In genomic region chr3:48186993-48187578, GRCh38 we compare ENCODE assay signal across 8 cellular contexts. TPM values are rescaled to one million over a fixed set of nuclear protein-coding genes. Genes with fewer than 3 reads are reported as not detected.
DNase-seq lines count a peak whose midpoint lies in the region; ATAC-seq, FAIRE-seq and TF ChIP-seq lines count a peak whose summit lies in the region.

No MANE protein-coding gene starts in this region.

- no peak overlapping the region for H3K23ac ChIP-seq in H1 (ENCODE audit: insufficient read length)

- no peak overlapping the region for H2BK15ac ChIP-seq in H1 (ENCODE audit: low read length)

- H3K14ac ChIP-seq in H1 (ENCODE audit: insufficient read length), result no peak overlapping the region

- TF ChIP-seq CTCF in CD8-positive, alpha-beta T cell (IDR thresholded peaks at IDR 0.05), result no peak
- TF ChIP-seq CTCF in MM.1S (IDR thresholded peaks at IDR 0.05; ENCODE audit: low read length) (no peak), H1 (IDR thresholded peaks at IDR 0.05; ENCODE audit: control extremely low read depth in 1 of 3, insufficient read depth in 1 of 3, low read depth in 1 of 3, low read length in 3 of 3) (no peak), neural progenitor cell (IDR thresholded peaks at IDR 0.05) (no peak)

- intact Hi-C loops in CD8-positive, alpha-beta T cell (cut with DNase I, micrococcal nuclease), result loop anchor here in 1 of 2 experiments (5.0 kb wide), 2 partner anchors 255 to 1285 kb away; partner anchors contain the start of genes CCDC51, DAG1 and TMA7

- H3K23me2 ChIP-seq in H1 (ENCODE audit: low read depth, low read length), result peaks cover 6% of the 10 kb centered on the region; the same call in 1 of the 2 replicates

- no peak for DNase-seq in CD8-positive, alpha-beta T cell
- no peak for DNase-seq in MM.1S
- DNase-seq in H1 (ENCODE audit: low read depth in 1 of 2, low spot score in 2 of 2), result no peak
- DNase-seq in neural progenitor cell (ENCODE audit: low spot score), result peak; percentile 38
- DNase-seq in left lobe of liver (ENCODE audit: low spot score), result no peak

- POLR2A ChIA-PET in CD8-positive, alpha-beta T cell (lab: Charles Lee), result no interaction called here
- POLR2A ChIA-PET in H1 (lab: Charles Lee; ENCODE audit: partially characterized antibody), result interaction anchor here (1.0 to 5.1 kb wide), 17 partner anchors 8 to 362 kb away, joined by 3 to 82 read pairs (median 5); partner anchors contain the start of genes CCDC51 and ZNF589

- WGBS in H1 (ENCODE audit: extremely low coverage in 1 of 2, insufficient coverage in 1 of 2, insufficient read length in 1 of 2, insufficient replicate concordance in 2 of 2, low coverage in 1 of 2, low lambda C conversion rate in 2 of 2, missing lambda C conversion rate in 1 of 2), 2 experiments, result 7% methylated on average over 14 of the region's 14 CpGs; no CpG with 5 or more reads in 1 of the 2 experiments

- no peak overlapping the region for H2BK12ac ChIP-seq in H1 (ENCODE audit: low read depth, low read length)

- no peak overlapping the region for H3K4ac ChIP-seq in H1 (replicated peaks; ENCODE audit: insufficient read length, low read depth, low read length)

- no peak overlapping the region for H2AK5ac ChIP-seq in H1 (ENCODE audit: low read depth, low read length)

- H3K27me3 Mint-ChIP-seq in CD8-positive, alpha-beta T cell (ENCODE audit: low read depth), result peaks cover 21% of the 10 kb centered on the region
- peaks cover 4% of the 10 kb centered on the region for H3K27me3 Mint-ChIP-seq in neural progenitor cell (ENCODE audit: insufficient read depth, low read depth)

- H2BK120ac ChIP-seq in H1 (replicated peaks; ENCODE audit: low read depth, low read length), result no peak overlapping the region

- 0 out of 2 replicates have a peak, but pooled peaks cover 4% of the 10 kb centered on the region for H3K79me1 ChIP-seq in H1 (ENCODE audit: low read depth, low read length)

- no peak for TF ChIP-seq EP300 in H1 (IDR thresholded peaks at IDR 0.05; ENCODE audit: borderline replicate concordance in 1 of 2, low read depth in 2 of 2, low read length in 2 of 2)

- peak overlapping the region; percentile 88 for H3K9ac ChIP-seq in MM.1S (ENCODE audit: low read length)
- H3K9ac ChIP-seq in H1 (replicated peaks in 1 of 4; ENCODE audit: extremely low read depth in 1 of 4, low read depth in 3 of 4, low read length in 3 of 4), result peak overlapping the region; percentile 91 to 96 (median 92)
- peak overlapping the region; percentile 86 for H3K9ac ChIP-seq in neural progenitor cell

- H2AFZ ChIP-seq in MM.1S (ENCODE audit: low read length), result peak overlapping the region; percentile 63
- H2AFZ ChIP-seq in H1 (ENCODE audit: low read length), result no peak overlapping the region
- peak overlapping the region; percentile 73 for H2AFZ ChIP-seq in neural progenitor cell (replicated peaks)

- H3K9me3 Mint-ChIP-seq in CD8-positive, alpha-beta T cell, result no peaks in the 10 kb centered on the region
- H3K9me3 Mint-ChIP-seq in neural progenitor cell, result no peaks in the 10 kb centered on the region

- no peak for ATAC-seq in CD8-positive, alpha-beta T cell
- ATAC-seq in HG02610 (IDR thresholded peaks at IDR 0.05; ENCODE audit: unreplicated experiment) (no peak), left lobe of liver (no peak), HG03025 (IDR thresholded peaks at IDR 0.05; ENCODE audit: low FRiP score, unreplicated experiment) (no peak), HG02938 (IDR thresholded peaks at IDR 0.05; ENCODE audit: unreplicated experiment) (no peak)

- H2BK20ac ChIP-seq in H1 (ENCODE audit: low read length), result no peak overlapping the region

- CTCF ChIA-PET in CD8-positive, alpha-beta T cell (lab: Charles Lee), result no interaction called here
- CTCF ChIA-PET in H1 (lab: Charles Lee; ENCODE audit: partially characterized antibody), result interaction anchor here (2.5 kb wide), 1 partner anchor 30 kb away, joined by 8 read pairs; no protein-coding TSS in a partner anchor

- H3F3A ChIP-seq in MM.1S (ENCODE audit: insufficient read depth, low read length), result no peaks in the 10 kb centered on the region
- peaks cover 26% of the 10 kb centered on the region for H3F3A ChIP-seq in neural progenitor cell (ENCODE audit: low read depth)

- no peak overlapping the region for H4K5ac ChIP-seq in H1 (ENCODE audit: insufficient read length, low read depth, low read length)

- peak overlapping the region; percentile 83 for H3K4me2 ChIP-seq in MM.1S (ENCODE audit: low read depth, low read length)
- H3K4me2 ChIP-seq in H1 (ENCODE audit: insufficient read depth in 1 of 2, low read depth in 2 of 2, low read length in 2 of 2), result peak overlapping the region; percentile 85 to 97
- H3K4me2 ChIP-seq in neural progenitor cell, result peak overlapping the region; percentile 81

- peaks cover 2% of the 10 kb centered on the region for H3K36me3 Mint-ChIP-seq in CD8-positive, alpha-beta T cell
- peaks cover 19% of the 10 kb centered on the region for H3K36me3 Mint-ChIP-seq in neural progenitor cell

- H3K4me1 ChIP-seq in CD8-positive, alpha-beta T cell (ENCODE audit: insufficient read depth, low read length), result peaks cover 12% of the 10 kb centered on the region
- peaks cover 8% of the 10 kb centered on the region for H3K4me1 ChIP-seq in MM.1S (ENCODE audit: low read length)
- H3K4me1 ChIP-seq in H1 (replicated peaks in 1 of 4; ENCODE audit: control insufficient read depth in 3 of 4, insufficient read depth in 4 of 4, low read length in 3 of 4), result peaks cover 0 to 12% (median 8%) of the 10 kb centered on the region in 4 experiments; a peak in 5 of 7 replicates
- H3K4me1 ChIP-seq in neural progenitor cell, result peaks cover 21% of the 10 kb centered on the region

- no peak for TF ChIP-seq RAD21 in H1 (IDR thresholded peaks at IDR 0.05 in 1 of 2, conservative IDR thresholded peaks at IDR 0.05 in 1 of 2; ENCODE audit: low read depth in 2 of 2, low read length in 2 of 2)

- H3K4me3 Mint-ChIP-seq in CD8-positive, alpha-beta T cell, result peak overlapping the region; percentile 77
- H3K4me3 Mint-ChIP-seq in neural progenitor cell, result peak overlapping the region; percentile 94

- no peak overlapping the region for H3K56ac ChIP-seq in H1 (replicated peaks; ENCODE audit: insufficient read length, low read depth, low read length)

- no peak overlapping the region for H3K27ac ChIP-seq in CD8-positive, alpha-beta T cell (ENCODE audit: low read depth, low read length)
- peak overlapping the region; percentile 41; the same call in 1 of the 2 replicates for H3K27ac ChIP-seq in MM.1S (ENCODE audit: low read length)
- peak overlapping the region; percentile 74; the same call in 1 of the 2 replicates for H3K27ac ChIP-seq in H1 (ENCODE audit: low read depth, low read length)
- H3K27ac ChIP-seq in neural progenitor cell, result no peak overlapping the region

- no peaks in the 10 kb centered on the region; the same call in 1 of the 2 replicates for H4K20me1 ChIP-seq in MM.1S (ENCODE audit: insufficient read depth, low read length)
- H4K20me1 ChIP-seq in H1 (replicated peaks in 1 of 2; ENCODE audit: control insufficient read depth in 1 of 2, insufficient read depth in 2 of 2, low read length in 2 of 2), result peaks cover 3 to 7% of the 10 kb centered on the region in 2 experiments
- H4K20me1 ChIP-seq in neural progenitor cell (ENCODE audit: low read depth), result peaks cover 16% of the 10 kb centered on the region

- FAIRE-seq in H1 (lab: Jason Lieb, UNC), result no peak

- H4K8ac ChIP-seq in H1 (ENCODE audit: extremely low read depth, insufficient read depth, low read length), result peak overlapping the region; percentile 97

- H3K4me3 ChIP-seq in CD8-positive, alpha-beta T cell (ENCODE audit: low read depth, low read length), result peak overlapping the region; percentile 73
- H3K4me3 ChIP-seq in MM.1S (ENCODE audit: low read length) (peak overlapping the region; percentile 94), H1 (ENCODE audit: extremely low read depth in 1 of 4, insufficient read depth in 2 of 4, low read depth in 3 of 4, low read length in 4 of 4) (peak overlapping the region; percentile 65 to 98 (median 87)), neural progenitor cell (peak overlapping the region; percentile 79)

- H2BK5ac ChIP-seq in H1 (ENCODE audit: low read depth, low read length), result no peak overlapping the region

- no peaks in the 10 kb centered on the region for H3K9me2 ChIP-seq in MM.1S (replicated peaks; ENCODE audit: insufficient read depth, low read length)

- no peak overlapping the region for H4K91ac ChIP-seq in H1 (replicated peaks; ENCODE audit: insufficient read length, low read length)

- peaks cover 14% of the 10 kb centered on the region for H3K4me1 Mint-ChIP-seq in CD8-positive, alpha-beta T cell (ENCODE audit: low read depth)
- H3K4me1 Mint-ChIP-seq in neural progenitor cell, result peaks cover 41% of the 10 kb centered on the region

- no peak overlapping the region for H3K27ac Mint-ChIP-seq in CD8-positive, alpha-beta T cell
- H3K27ac Mint-ChIP-seq in neural progenitor cell, result peak overlapping the region; percentile 93

- H3K27me3 ChIP-seq in CD8-positive, alpha-beta T cell (ENCODE audit: insufficient read depth, low read length), result peaks cover 4% of the 10 kb centered on the region
- H3K27me3 ChIP-seq in MM.1S (replicated peaks; ENCODE audit: insufficient read depth, low read length) (no peaks in the 10 kb centered on the region), H1 (replicated peaks in 1 of 4; ENCODE audit: control insufficient read depth in 3 of 4, extremely low read depth in 1 of 4, insufficient read depth in 3 of 4, low read length in 3 of 4) (no peaks in the 10 kb centered on the region), neural progenitor cell (no peaks in the 10 kb centered on the region)

- peaks cover 57% of the 10 kb centered on the region for H3K79me2 ChIP-seq in MM.1S (ENCODE audit: low read length)
- peaks cover 12 to 51% of the 10 kb centered on the region in 2 experiments for H3K79me2 ChIP-seq in H1 (ENCODE audit: control insufficient read depth in 1 of 2, insufficient read depth in 2 of 2, low read length in 2 of 2)
- peaks cover 61% of the 10 kb centered on the region for H3K79me2 ChIP-seq in neural progenitor cell (ENCODE audit: low read depth)

- TF ChIP-seq POLR2A in H1 (IDR thresholded peaks at IDR 0.05; ENCODE audit: control extremely low read depth in 1 of 2, low read depth in 2 of 2, low read length in 2 of 2), result peak in 1 of 2 experiments; percentile 36; a peak in 1 of 3 replicates

- H3K36me3 ChIP-seq in CD8-positive, alpha-beta T cell (ENCODE audit: insufficient read depth, low read length), result no peaks in the 10 kb centered on the region
- H3K36me3 ChIP-seq in MM.1S (replicated peaks; ENCODE audit: insufficient read depth, low read length), result peaks cover 14% of the 10 kb centered on the region
- H3K36me3 ChIP-seq in H1 (ENCODE audit: control insufficient read depth in 2 of 4, insufficient read depth in 4 of 4, low read length in 3 of 4), result peaks cover 19 to 47% (median 35%) of the 10 kb centered on the region in 4 experiments
- H3K36me3 ChIP-seq in neural progenitor cell, result peaks cover 11% of the 10 kb centered on the region

- H3K18ac ChIP-seq in H1 (ENCODE audit: extremely low read depth, low read length), result peak overlapping the region; percentile 25; the same call in 1 of the 2 replicates

- no peaks in the 10 kb centered on the region for H3K9me3 ChIP-seq in CD8-positive, alpha-beta T cell (ENCODE audit: low read length)
- H3K9me3 ChIP-seq in MM.1S (replicated peaks; ENCODE audit: insufficient read depth, low read length), result no peaks in the 10 kb centered on the region
- H3K9me3 ChIP-seq in H1 (ENCODE audit: insufficient read depth in 2 of 2, low read depth in 1 of 2, low read length in 1 of 2), result peaks cover 0 to 2% of the 10 kb centered on the region in 2 experiments; a peak in 1 of 4 replicates
- no peaks in the 10 kb centered on the region for H3K9me3 ChIP-seq in neural progenitor cell (ENCODE audit: low read depth)

RNA-seq across cellular contexts. Expression of gene CDC25A, which starts 1.1 kb away (rescaled TPM):
- under 1 TPM in 1 of 2 experiments, not detected in 1; 0.31 TPM for total RNA-seq in CD8-positive, alpha-beta T cell
- 62.1 and 65.0 TPM in 2 replicates for total RNA-seq in H1 (2021; fragmentation: NEBNext Ultra II Directional; extraction: Animal tissue kit (Norgen Biotek cat#: 25700))
- polyA plus RNA-seq in H1 (2011; rRNA removed), result 20.7 and 22.2 TPM in 2 replicates
- polyA plus RNA-seq in H1 (2011; cell fraction: cytosol; rRNA removed), result 24.8 TPM
- 24.2 TPM for polyA plus RNA-seq in H1 (2011; cell fraction: nucleus; rRNA removed)
- polyA plus RNA-seq in H1 (2012, experiment 1 of 2), result 42.7 to 47.8 TPM (median 46.8 TPM) in 4 replicates
- polyA plus RNA-seq in H1 (2012, experiment 2 of 2), result 34.1 TPM
- 32.1 TPM for polyA plus RNA-seq in H1 (2013, experiment 1 of 2)
- polyA plus RNA-seq in H1 (2013, experiment 2 of 2), result 32.0 TPM
- 52.1 and 67.6 TPM in 2 replicates for polyA minus RNA-seq in H1 (2011; rRNA and poly(A)+ RNA removed)
- 57.9 TPM for polyA minus RNA-seq in H1 (2011; cell fraction: cytosol; rRNA and poly(A)+ RNA removed)
- 39.8 TPM for polyA minus RNA-seq in H1 (2011; cell fraction: nucleus; rRNA and poly(A)+ RNA removed)
- 51.8 and 74.1 TPM in 2 replicates for total RNA-seq in neural progenitor cell (ENCODE audit: low replicate concordance)
- 0.58 TPM for total RNA-seq in left lobe of liver

RNA-seq across cellular contexts. Expression of gene CAMP, which starts 36.2 kb away (rescaled TPM):
- total RNA-seq in CD8-positive, alpha-beta T cell, result not detected
- total RNA-seq in H1 (2021; fragmentation: NEBNext Ultra II Directional; extraction: Animal tissue kit (Norgen Biotek cat#: 25700)), result not detected in 2 replicates
- not detected in 2 replicates for polyA plus RNA-seq in H1 (2011; rRNA removed)
- not detected for polyA plus RNA-seq in H1 (2011; cell fraction: cytosol; rRNA removed)
- not detected for polyA plus RNA-seq in H1 (2011; cell fraction: nucleus; rRNA removed)
- not detected in 4 replicates for polyA plus RNA-seq in H1 (2012, experiment 1 of 2)
- polyA plus RNA-seq in H1 (2012, experiment 2 of 2), result not detected
- not detected for polyA plus RNA-seq in H1 (2013, experiment 1 of 2)
- polyA plus RNA-seq in H1 (2013, experiment 2 of 2), result not detected
- polyA minus RNA-seq in H1 (2011; rRNA and poly(A)+ RNA removed), result not detected in 2 replicates
- not detected for polyA minus RNA-seq in H1 (2011; cell fraction: cytosol; rRNA and poly(A)+ RNA removed)
- not detected for polyA minus RNA-seq in H1 (2011; cell fraction: nucleus; rRNA and poly(A)+ RNA removed)
- total RNA-seq in neural progenitor cell (ENCODE audit: low replicate concordance), result not detected in 2 replicates
- total RNA-seq in left lobe of liver, result 0.40 TPM

RNA-seq across cellular contexts. Expression of gene ZNF589, which starts 53.8 kb away (rescaled TPM):
- total RNA-seq in CD8-positive, alpha-beta T cell, result 10 to 100 TPM; 18.9 to 20.9 TPM
- 106 and 113 TPM in 2 replicates for total RNA-seq in H1 (2021; fragmentation: NEBNext Ultra II Directional; extraction: Animal tissue kit (Norgen Biotek cat#: 25700))
- 64.7 and 65.6 TPM in 2 replicates for polyA plus RNA-seq in H1 (2011; rRNA removed)
- polyA plus RNA-seq in H1 (2011; cell fraction: cytosol; rRNA removed), result 94.8 TPM
- 119 TPM for polyA plus RNA-seq in H1 (2011; cell fraction: nucleus; rRNA removed)
- polyA plus RNA-seq in H1 (2012, experiment 1 of 2), result 90.1 to 112 TPM (median 101 TPM) in 4 replicates
- polyA plus RNA-seq in H1 (2012, experiment 2 of 2), result 14.1 TPM
- 87.3 TPM for polyA plus RNA-seq in H1 (2013, experiment 1 of 2)
- 81.4 TPM for polyA plus RNA-seq in H1 (2013, experiment 2 of 2)
- polyA minus RNA-seq in H1 (2011; rRNA and poly(A)+ RNA removed), result 112 and 152 TPM in 2 replicates
- polyA minus RNA-seq in H1 (2011; cell fraction: cytosol; rRNA and poly(A)+ RNA removed), result 48.0 TPM
- polyA minus RNA-seq in H1 (2011; cell fraction: nucleus; rRNA and poly(A)+ RNA removed), result 107 TPM
- 49.9 and 57.3 TPM in 2 replicates for total RNA-seq in neural progenitor cell (ENCODE audit: low replicate concordance)
- total RNA-seq in left lobe of liver, result 2.2 TPM

Comparison
In these comparisons a context has a peak if more than half of its experiments do, and no peak if none do; other contexts are left out.
1. H3K27ac ChIP-seq: peak in MM.1S (single experiment) and H1 (single experiment); none in CD8-positive, alpha-beta T cell (single experiment) and neural progenitor cell (single experiment).
2. RNA of gene CDC25A, which starts 1.1 kb away (total RNA-seq): 62.1 to 65.0 TPM in H1 and 51.8 to 74.1 TPM in neural progenitor cell; 0.58 TPM in left lobe of liver (single experiment) and 0.31 TPM in CD8-positive, alpha-beta T cell; every median in the first group is over 10 times any median in the second.
3. Peak in every context shown above with its lines, with median percentiles within 50 percentile points of each other: H3K4me3 ChIP-seq, H3K4me2 ChIP-seq and H3K9ac ChIP-seq.